Comparison of ENCODE assay signal across 8 cellular contexts in genomic region chr2:45014016-45014702, GRCh38. TPM values are rescaled to one million over a fixed set of nuclear protein-coding genes. Genes with fewer than 3 reads are reported as not detected.
A peak's percentile ranks its signal among the peaks of the same experiment; 100 is the strongest.
DNase-seq lines count a peak whose midpoint lies in the region; ATAC-seq and TF ChIP-seq lines count a peak whose summit lies in the region.

No MANE protein-coding gene starts in this region.

- WGBS in smooth muscle cell (ENCODE audit: low lambda C conversion rate): 3% methylated on average over 40 of the region's 57 CpGs

- H3K9me3 ChIP-seq in iPS-18a (ENCODE audit: control insufficient read depth, low read depth, low read length) (no peaks in the 10 kb centered on the region), smooth muscle cell (replicated peaks; ENCODE audit: low read depth) (no peaks in the 10 kb centered on the region)

- in situ Hi-C loops in KBM-7 (cut with MboI; ENCODE audit: low pct_unique_long_range_greater_than_20kb, low sequenced_read_pairs): no loop called here

- H3K4me1 ChIP-seq in iPS-18a (ENCODE audit: control insufficient read depth, low read depth, low read length) (peaks cover 7% of the 10 kb centered on the region), smooth muscle cell (ENCODE audit: low read depth) (peaks cover 10% of the 10 kb centered on the region)

- H3K36me3 ChIP-seq in iPS-18a (ENCODE audit: control insufficient read depth, low read depth, low read length) (no peaks in the 10 kb centered on the region), smooth muscle cell (ENCODE audit: low read depth) (no peaks in the 10 kb centered on the region)

- no peak overlapping the region for H3K9ac ChIP-seq in iPS-18a (ENCODE audit: low read length)
- no peak overlapping the region for H3K9ac ChIP-seq in smooth muscle cell (ENCODE audit: low read depth)

- H3K4me2 ChIP-seq in smooth muscle cell: peak overlapping the region; percentile 81

- TF ChIP-seq CTCF in smooth muscle cell (IDR thresholded peaks at IDR 0.05; ENCODE audit: borderline replicate concordance, insufficient read depth, poor library complexity, severe bottlenecking): peak; percentile 64

- peak; percentile 23 for DNase-seq in DMS79 treated with DMSO at 0.1 percent for 48 hours (lab: John Stamatoyannopoulos, UW)
- peak; percentile 89 for DNase-seq in KBM-7
- DNase-seq in amniotic epithelial cell (ENCODE audit: low read depth): peak; percentile 7
- no peak for DNase-seq in smooth muscle cell (lab: John Stamatoyannopoulos, UW; ENCODE audit: unreplicated experiment)

- H3K27ac ChIP-seq in iPS-18a (ENCODE audit: low read length) (no peak overlapping the region), smooth muscle cell (ENCODE audit: low read depth) (no peak overlapping the region)

- H3K4me3 ChIP-seq in iPS-18a (ENCODE audit: low read length): peak overlapping the region; percentile 52
- peak overlapping the region; percentile 34 for H3K4me3 ChIP-seq in smooth muscle cell

- H3K79me2 ChIP-seq in smooth muscle cell (ENCODE audit: low read depth): no peaks in the 10 kb centered on the region

- ATAC-seq in GM19328 (IDR thresholded peaks at IDR 0.05; ENCODE audit: unreplicated experiment): no peak
- no peak for ATAC-seq in HG03196 (IDR thresholded peaks at IDR 0.05; ENCODE audit: unreplicated experiment)
- ATAC-seq in GM21390 (IDR thresholded peaks at IDR 0.05; ENCODE audit: unreplicated experiment): no peak

- H4K20me1 ChIP-seq in smooth muscle cell (ENCODE audit: low read depth): no peaks in the 10 kb centered on the region

- no peak overlapping the region for H2AFZ ChIP-seq in smooth muscle cell (ENCODE audit: low read depth)

- H3K27me3 ChIP-seq in iPS-18a (ENCODE audit: control insufficient read depth, insufficient read depth, low read length) (peaks cover 81% of the 10 kb centered on the region), smooth muscle cell (ENCODE audit: low read depth) (peaks cover 100% of the 10 kb centered on the region)

- no peaks in the 10 kb centered on the region for H3F3A ChIP-seq in smooth muscle cell (ENCODE audit: low read depth)

RNA-seq across cellular contexts. Expression of gene SIX2, which starts 4.9 kb away (rescaled TPM):
- total RNA-seq in smooth muscle cell: 0.18 and 2.1 TPM in 2 replicates
- polyA plus RNA-seq in smooth muscle cell: not detected in 2 replicates
